Comparison of ENCODE assay signal across 9 cellular contexts in the genomic region with DNA sequence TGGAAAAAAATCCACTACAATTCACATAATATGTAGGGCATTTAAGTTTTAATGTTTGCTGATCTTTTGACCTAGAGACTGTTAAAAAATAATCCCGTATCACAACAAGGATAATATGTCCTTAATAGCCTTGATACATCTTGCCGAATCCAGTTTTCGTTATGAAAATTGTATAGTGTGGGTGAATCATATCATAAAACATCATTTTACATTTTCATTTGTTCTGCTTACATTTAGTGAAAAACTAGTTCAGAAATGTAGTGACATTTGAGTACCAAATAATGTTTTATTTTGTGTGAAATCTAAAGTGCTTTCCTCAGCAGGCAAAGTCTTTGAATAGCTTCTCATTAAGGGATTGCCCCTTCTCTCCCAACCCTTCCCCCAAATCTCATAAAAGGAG. TPM values are rescaled to one million over a fixed set of nuclear protein-coding genes. Genes with fewer than 3 reads are reported as not detected.
DNase-seq lines count a peak whose midpoint lies in the region; ATAC-seq and TF ChIP-seq lines count a peak whose summit lies in the region.
"Had no signal": no experiment of that assay in that cellular context is flagged by ENCODE, and none has a peak within 500 bp of the region (broad histone marks: within the 10 kb centered on the region; RNA-seq: fewer than 3 reads in every experiment).

No MANE protein-coding gene starts in this region.

- TF ChIP-seq CTCF in PC-3 (conservative IDR thresholded peaks at IDR 0.05; ENCODE audit: low read depth, low read length) (no peak), fibroblast of lung (conservative IDR thresholded peaks at IDR 0.05 in 1 of 2, IDR thresholded peaks at IDR 0.05 in 1 of 2; ENCODE audit: low read depth in 1 of 2, low read length in 2 of 2) (no peak)

- BruUV-seq in PC-3 (replicated peaks; lab: Mats Ljungman, UMichigan), result no TSS peak

- CTCF ChIA-PET in activated CD4-positive, alpha-beta T cell treated with anti-CD3 and anti-CD28 coated beads for 36 hours (lab: Charles Lee), result interaction anchor here (0.6 to 3.3 kb wide), 4 partner anchors 9 to 852 kb away, joined by 3 to 12 read pairs (median 3); partner anchors contain the start of gene CEP68
- CTCF ChIA-PET in PC-3 (lab: Charles Lee), result no interaction called here

- H3K27ac ChIP-seq in PC-3 (ENCODE audit: low read length), result no peak overlapping the region
- no peak overlapping the region for H3K27ac ChIP-seq in fibroblast of lung (ENCODE audit: insufficient read depth, low read length)
- H3K27ac ChIP-seq in skin epidermis, result peak overlapping the region in 9 of 21 experiments; percentile 11 to 99 (median 98)

- H3K36me3 Mint-ChIP-seq in activated CD4-positive, alpha-beta T cell treated with anti-CD3 and anti-CD28 coated beads for 36 hours (ENCODE audit: low read depth), result peaks cover 7% of the 10 kb centered on the region

- no peaks in the 10 kb centered on the region for H3K9me3 ChIP-seq in PC-3 (ENCODE audit: low read length)
- H3K9me3 ChIP-seq in fibroblast of lung (ENCODE audit: control insufficient read depth, insufficient read depth, low read depth, low read length), result no peaks in the 10 kb centered on the region

- peak overlapping the region; percentile 82 for H3K4me2 ChIP-seq in PC-3 (ENCODE audit: low read length)
- peak overlapping the region; percentile 67 for H3K4me2 ChIP-seq in fibroblast of lung (ENCODE audit: extremely low read depth, insufficient read depth, low read length)

- no peaks in the 10 kb centered on the region for H3K27me3 ChIP-seq in PC-3 (ENCODE audit: low read length)
- no peaks in the 10 kb centered on the region for H3K27me3 ChIP-seq in fibroblast of lung (ENCODE audit: control insufficient read depth, insufficient read depth, low read length)

- no peaks in the 10 kb centered on the region for H3K27me3 Mint-ChIP-seq in activated CD4-positive, alpha-beta T cell treated with anti-CD3 and anti-CD28 coated beads for 36 hours

- no peaks in the 10 kb centered on the region for H3K9me3 Mint-ChIP-seq in activated CD4-positive, alpha-beta T cell treated with anti-CD3 and anti-CD28 coated beads for 36 hours (ENCODE audit: low read depth)

- H4K20me1 ChIP-seq in PC-3 (ENCODE audit: low read length) (peaks cover 12% of the 10 kb centered on the region), fibroblast of lung (ENCODE audit: control insufficient read depth, extremely low read depth, insufficient read depth, low read length) (no peaks in the 10 kb centered on the region)

- H3K27ac Mint-ChIP-seq in activated CD4-positive, alpha-beta T cell treated with anti-CD3 and anti-CD28 coated beads for 36 hours, result peak overlapping the region; percentile 100

- H3K36me3 ChIP-seq in PC-3 (ENCODE audit: low read depth, low read length) (0 out of 2 replicates have a peak, but pooled peaks cover 3% of the 10 kb centered on the region), fibroblast of lung (ENCODE audit: control insufficient read depth, insufficient read depth, low read length) (no peaks in the 10 kb centered on the region)

- no peak for DNase-seq in activated CD4-positive, alpha-beta T cell treated with anti-CD3 and anti-CD28 coated beads for 36 hours
- DNase-seq in activated CD4-positive, alpha-beta T cell treated with anti-CD3 and anti-CD28 coated beads for 48 hours, result no peak
- DNase-seq in PC-3, result no peak
- no peak for DNase-seq in fibroblast of lung (ENCODE audit: low read depth in 2 of 2)
- DNase-seq in cerebellum (ENCODE audit: low spot score), result no peak
- DNase-seq: posterior cingulate gyrus had no signal

- H2AFZ ChIP-seq in PC-3 (ENCODE audit: low read length) (no peak overlapping the region), fibroblast of lung (ENCODE audit: low read length) (no peak overlapping the region)

- intact Hi-C loops in activated CD4-positive, alpha-beta T cell treated with anti-CD3 and anti-CD28 coated beads for 36 hours (cut with DNase I, micrococcal nuclease), result no loop called here
- intact Hi-C loops in PC-3 (cut with micrococcal nuclease), result no loop called here

- H3K9ac ChIP-seq in PC-3 (ENCODE audit: low read length) (peak overlapping the region; percentile 84), fibroblast of lung (ENCODE audit: insufficient read depth, low read length) (no peak overlapping the region)

- no peaks in the 10 kb centered on the region for H3K9me2 ChIP-seq in PC-3 (replicated peaks; ENCODE audit: low read length)

- POLR2A ChIA-PET in activated CD4-positive, alpha-beta T cell treated with anti-CD3 and anti-CD28 coated beads for 36 hours (lab: Charles Lee), result no interaction called here
- POLR2A ChIA-PET in PC-3 (lab: Charles Lee; ENCODE audit: unreplicated experiment), result no interaction called here

- H3K4me1 ChIP-seq in PC-3 (ENCODE audit: insufficient read depth, low read length) (peaks cover 4% of the 10 kb centered on the region), fibroblast of lung (ENCODE audit: control insufficient read depth, extremely low read depth, insufficient read depth, low read length) (no peaks in the 10 kb centered on the region)

- H3K4me3 Mint-ChIP-seq in activated CD4-positive, alpha-beta T cell treated with anti-CD3 and anti-CD28 coated beads for 36 hours, result peak overlapping the region; percentile 95

- H3K4me1 Mint-ChIP-seq in activated CD4-positive, alpha-beta T cell treated with anti-CD3 and anti-CD28 coated beads for 36 hours, result peaks cover 41% of the 10 kb centered on the region

- H3K4me3 ChIP-seq in PC-3 (ENCODE audit: low read length) (peak overlapping the region; percentile 76), fibroblast of lung (replicated peaks in 1 of 4; ENCODE audit: control extremely low read depth in 1 of 4, insufficient read depth in 1 of 4, low read depth in 3 of 4, low read length in 4 of 4) (peak overlapping the region in 2 of 4 experiments; percentile 72 to 94), skin epidermis (peak overlapping the region in 4 of 7 experiments; percentile 15 to 100 (median 78))

- H3F3A ChIP-seq in PC-3 (ENCODE audit: low read length, unreplicated experiment), result no peaks in the 10 kb centered on the region

- no peak for ATAC-seq in activated CD4-positive, alpha-beta T cell treated with anti-CD3 and anti-CD28 coated beads for 36 hours
- no peak for ATAC-seq in PC-3
- ATAC-seq in GM21526 (IDR thresholded peaks at IDR 0.05; ENCODE audit: low FRiP score, unreplicated experiment), result no peak
- ATAC-seq in HG03521 (IDR thresholded peaks at IDR 0.05; ENCODE audit: unreplicated experiment), result no peak

- peaks cover 72% of the 10 kb centered on the region for H3K79me2 ChIP-seq in PC-3 (ENCODE audit: low read length)
- peaks cover 30% of the 10 kb centered on the region for H3K79me2 ChIP-seq in fibroblast of lung (ENCODE audit: control insufficient read depth, insufficient read depth, low read length)

RNA-seq across cellular contexts. Expression of gene AFTPH, which starts 1.9 kb away (rescaled TPM):
- total RNA-seq in activated CD4-positive, alpha-beta T cell treated with anti-CD3 and anti-CD28 coated beads for 36 hours, result 10 to 100 TPM; 32.3 to 35.2 TPM
- 18.9 and 26.6 TPM in 2 replicates for total RNA-seq in PC-3 (2014; rRNA removed)
- 38.0 and 43.3 TPM in 2 replicates for total RNA-seq in fibroblast of lung
- polyA plus RNA-seq in fibroblast of lung, result 13.7 and 15.8 TPM in 2 replicates
- polyA plus RNA-seq in fibroblast of lung (2012), result 8.3 and 11.3 TPM in 2 replicates
- polyA minus RNA-seq in fibroblast of lung (ENCODE audit: low replicate concordance), result 4.0 and 4.3 TPM in 2 replicates
- total RNA-seq in cerebellum, result 56.3 TPM
